In the genomic region with DNA sequence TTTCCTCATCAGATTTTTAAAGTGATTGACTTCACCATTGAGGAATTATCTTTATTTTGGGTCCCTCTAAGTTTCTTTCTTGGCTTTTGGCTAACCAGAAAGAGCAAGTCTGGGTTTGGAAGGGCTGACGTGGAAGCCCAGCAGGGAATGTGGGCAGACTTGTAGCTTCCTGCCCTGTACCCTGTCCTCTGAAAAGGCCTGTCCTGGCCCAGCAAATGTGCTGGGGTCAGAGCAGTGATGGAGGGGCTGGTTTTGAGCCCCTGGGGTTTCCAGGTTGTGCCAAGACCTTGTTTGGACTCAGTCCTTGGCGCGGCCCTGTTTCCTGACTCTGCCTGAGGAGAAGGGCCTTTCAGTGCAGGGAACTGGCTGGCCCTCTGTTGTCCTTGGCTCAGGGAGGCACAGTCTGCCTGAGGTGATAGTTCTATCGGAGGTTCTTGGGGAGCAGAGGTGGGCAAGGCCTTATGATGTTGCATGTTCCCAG, we compare ENCODE assay signal across 19 cellular contexts.
DNase-seq lines count a peak whose midpoint lies in the region; FAIRE-seq and TF ChIP-seq lines count a peak whose summit lies in the region.
"Had no signal": no experiment of that assay in that cellular context is flagged by ENCODE, and none has a peak within 500 bp of the region (broad histone marks: within the 10 kb centered on the region; RNA-seq: fewer than 3 reads in every experiment).

No MANE protein-coding gene starts in this region.

- H3K79me2 ChIP-seq in hepatocyte = no peaks in the 10 kb centered on the region

- no peak overlapping the region for H3K4me2 ChIP-seq in hepatocyte
- H3K4me2 ChIP-seq: PC-9 had no signal

- peaks cover 71% of the 10 kb centered on the region for H3K36me3 ChIP-seq in MG63
- H3K36me3 ChIP-seq in hepatocyte (replicated peaks; ENCODE audit: insufficient read depth, low read depth) = no peaks in the 10 kb centered on the region
- H3K36me3 ChIP-seq in subcutaneous abdominal adipose tissue (ENCODE audit: control insufficient read depth in 5 of 5, insufficient read depth in 5 of 5, low read length in 5 of 5) = peaks cover 0 to 20% (median 13%) of the 10 kb centered on the region in 5 donors
- H3K36me3 ChIP-seq: colonic mucosa had no signal

- H3K9me3 ChIP-seq in MG63 (no peaks in the 10 kb centered on the region), hepatocyte (ENCODE audit: low read depth) (no peaks in the 10 kb centered on the region), subcutaneous abdominal adipose tissue (ENCODE audit: control insufficient read depth in 5 of 5, low read length in 5 of 5) (no peaks in the 10 kb centered on the region)
- H3K9me3 ChIP-seq: colonic mucosa, left lung had no signal

- H3K4me1 ChIP-seq in hepatocyte (ENCODE audit: insufficient read depth) = peaks cover 17% of the 10 kb centered on the region
- H3K4me1 ChIP-seq in subcutaneous abdominal adipose tissue (ENCODE audit: control insufficient read depth in 5 of 5, insufficient read depth in 5 of 5, low read length in 5 of 5) = peaks cover 5 to 31% (median 7%) of the 10 kb centered on the region in 5 donors
- H3K4me1 ChIP-seq: colonic mucosa had no signal

- no peaks in the 10 kb centered on the region for H3K9me2 ChIP-seq in hepatocyte (replicated peaks; ENCODE audit: insufficient read depth)

- H3K27me3 ChIP-seq in MG63 (no peaks in the 10 kb centered on the region), hepatocyte (no peaks in the 10 kb centered on the region), subcutaneous abdominal adipose tissue (ENCODE audit: control insufficient read depth in 5 of 5, insufficient read depth in 4 of 5, low read length in 5 of 5) (no peaks in the 10 kb centered on the region)
- H3K27me3 ChIP-seq: colonic mucosa, left lung had no signal

- no peak overlapping the region for H3K4me3 ChIP-seq in MG63
- no peak overlapping the region for H3K4me3 ChIP-seq in choroid plexus epithelial cell (ENCODE audit: low read depth, low read length)
- H3K4me3 ChIP-seq in hepatocyte = no peak overlapping the region
- H3K4me3 ChIP-seq in subcutaneous abdominal adipose tissue (ENCODE audit: low read depth in 1 of 5, low read length in 5 of 5) = no peak overlapping the region
- H3K4me3 ChIP-seq: colonic mucosa, left lung, PC-9 had no signal

- 100% methylated on average over 4 of the region's 4 CpGs for WGBS in hepatocyte (ENCODE audit: low lambda C conversion rate, missing lambda C conversion rate)

- no peak overlapping the region for H3K9ac ChIP-seq in subcutaneous abdominal adipose tissue (ENCODE audit: low read length in 5 of 5)

- FAIRE-seq in GM19239 (lab: Jason Lieb, UNC) = no peak

- H3K27ac ChIP-seq in hepatocyte = peak overlapping the region; percentile 61
- peak overlapping the region; percentile 16 for H3K27ac ChIP-seq in subcutaneous abdominal adipose tissue (ENCODE audit: low read depth, low read length)
- H3K27ac ChIP-seq: colonic mucosa, PC-9 had no signal

- no peak overlapping the region for H2AFZ ChIP-seq in hepatocyte
- H2AFZ ChIP-seq: PC-9 had no signal

- DNase-seq in MG63 (peak; percentile 60), choroid plexus epithelial cell (ENCODE audit: low read depth) (peak; percentile 74), hepatocyte (ENCODE audit: low spot score) (no peak), DMS53 (lab: John Stamatoyannopoulos, UW) (no peak), NCI-H2196 (lab: John Stamatoyannopoulos, UW; ENCODE audit: unreplicated experiment) (no peak), GM19239 (ENCODE audit: insufficient read length, low spot score) (no peak), KG1 (lab: John Stamatoyannopoulos, UW) (no peak)
- DNase-seq: activated CD8-positive, alpha-beta T cell treated with anti-CD3 and anti-CD28 coated beads for 36 hours; activated naive CD4-positive, alpha-beta T cell; CD4-positive, CD25-positive, alpha-beta regulatory T cell; colonic mucosa; glutamatergic neuron; left lung; NCI-H2227 treated with DMSO at 0.1 percent for 48 hours; occipital lobe; stimulated activated CD4-positive, alpha-beta T cell treated with anti-CD3 and anti-CD28 coated beads, Interleukin-4, amount 100 ng/mL, for 1 hour; stimulated activated naive CD4-positive, alpha-beta T cell treated with Interleukin-2 at 50 U/mL for 16 hours had no signal

- TF ChIP-seq CTCF in choroid plexus epithelial cell (conservative IDR thresholded peaks at IDR 0.05; ENCODE audit: low read depth, low read length) (no peak), hepatocyte (IDR thresholded peaks at IDR 0.05; ENCODE audit: poor library complexity) (no peak)

- H4K20me1 ChIP-seq in hepatocyte (ENCODE audit: insufficient read depth, poor library complexity, severe bottlenecking) = no peaks in the 10 kb centered on the region

Comparison
In these comparisons a context has a peak if more than half of its experiments do, and no peak if none do; other contexts are left out.
1. DNase-seq: peak in MG63 (single experiment) and choroid plexus epithelial cell (single experiment); none in hepatocyte (single experiment), DMS53 (single experiment), NCI-H2196 (single experiment), GM19239 (single experiment) and KG1 (single experiment).